In the genomic region with DNA sequence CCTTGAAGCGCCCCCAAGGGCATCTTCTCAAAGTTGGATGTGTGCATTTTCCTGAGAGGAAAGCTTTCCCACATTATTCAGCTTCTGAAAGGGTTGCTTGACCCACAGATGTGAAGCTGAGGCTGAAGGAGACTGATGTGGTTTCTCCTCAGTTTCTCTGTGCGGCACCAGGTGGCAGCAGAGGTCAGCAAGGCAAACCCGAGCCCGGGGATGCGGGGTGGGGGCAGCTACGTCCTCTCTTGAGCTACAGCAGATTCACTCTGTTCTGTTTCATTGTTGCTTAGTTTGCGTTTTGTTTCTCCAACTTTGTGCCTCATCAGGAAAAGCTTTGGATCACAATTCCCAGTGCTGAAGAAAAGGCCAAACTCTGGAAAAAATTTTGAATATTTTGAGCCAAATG, we compare ENCODE assay signal across 8 cellular contexts.
DNase-seq lines count a peak whose midpoint lies in the region; ATAC-seq and TF ChIP-seq lines count a peak whose summit lies in the region.
"Not testable (repeated sequence)": the region's sequence is repeated elsewhere in the genome, so short reads cannot be mapped to it uniquely, and the experiment has no call there.

No MANE protein-coding gene starts in this region.

- H2AFZ ChIP-seq in SK-N-SH (ENCODE audit: low read depth), result not testable (repeated sequence)

- CTCF ChIA-PET in CD8-positive, alpha-beta memory T cell (lab: Charles Lee); SK-N-SH (lab: Yijun Ruan, JAX): not testable (repeated sequence)

- H3K9me2 ChIP-seq in SK-N-SH, result not testable (repeated sequence)

- H3K27me3 ChIP-seq in CD8-positive, alpha-beta memory T cell (ENCODE audit: insufficient read depth, low read length, poor library complexity, severe bottlenecking); SK-N-SH (ENCODE audit: insufficient read depth); suprapubic skin: not testable (repeated sequence)

- not testable (repeated sequence) for H3K4me3 ChIP-seq in CD8-positive, alpha-beta memory T cell (ENCODE audit: low read length); SK-N-SH (ENCODE audit: low read depth in 2 of 2, low read length in 1 of 2); suprapubic skin

- H3K9me3 ChIP-seq in CD8-positive, alpha-beta memory T cell (ENCODE audit: low read length); SK-N-SH; suprapubic skin: not testable (repeated sequence)

- POLR2A ChIA-PET in CD8-positive, alpha-beta memory T cell (lab: Charles Lee); SK-N-SH (lab: Yijun Ruan, JAX): not testable (repeated sequence)

- not testable (repeated sequence) for H3K4me1 ChIP-seq in CD8-positive, alpha-beta memory T cell (ENCODE audit: insufficient read depth, low read length); SK-N-SH (ENCODE audit: control insufficient read depth in 1 of 2, insufficient read depth in 2 of 2, low read depth in 1 of 2, low read length in 1 of 2); suprapubic skin

- H3K4me1 Mint-ChIP-seq in CD8-positive, alpha-beta memory T cell; activated naive CD8-positive, alpha-beta T cell treated with anti-CD3 and anti-CD28 coated beads, Interleukin-2, amount 50 U/mL, for 24 hours; glutamatergic neuron (ENCODE audit: low read depth, unreplicated experiment); naive B cell: not testable (repeated sequence)

- H3K9me3 Mint-ChIP-seq in CD8-positive, alpha-beta memory T cell; activated naive CD8-positive, alpha-beta T cell treated with anti-CD3 and anti-CD28 coated beads, Interleukin-2, amount 50 U/mL, for 24 hours; glutamatergic neuron (ENCODE audit: unreplicated experiment); naive B cell: not testable (repeated sequence)

- not testable (repeated sequence) for H3K79me2 ChIP-seq in SK-N-SH (ENCODE audit: insufficient read depth)

- peak; percentile 33 for TF ChIP-seq CTCF in SK-N-SH (IDR thresholded peaks at IDR 0.05)
- TF ChIP-seq CTCF in glutamatergic neuron (IDR thresholded peaks at IDR 0.05; ENCODE audit: partially characterized antibody, unreplicated experiment), result peak; percentile 26
- peak in 1 of 2 donors; percentile 17 for TF ChIP-seq CTCF in suprapubic skin (IDR thresholded peaks at IDR 0.05)

- ATAC-seq in activated naive CD8-positive, alpha-beta T cell treated with anti-CD3 and anti-CD28 coated beads, Interleukin-2, amount 50 U/mL, for 24 hours; naive B cell (ENCODE audit: low read depth in 2 of 2): not testable (repeated sequence)

- H3K4me2 ChIP-seq in SK-N-SH, result not testable (repeated sequence)

- not testable (repeated sequence) for H3K27me3 Mint-ChIP-seq in CD8-positive, alpha-beta memory T cell; activated naive CD8-positive, alpha-beta T cell treated with anti-CD3 and anti-CD28 coated beads, Interleukin-2, amount 50 U/mL, for 24 hours; glutamatergic neuron (ENCODE audit: unreplicated experiment); naive B cell

- not testable (repeated sequence) for H4K20me1 ChIP-seq in SK-N-SH (ENCODE audit: insufficient read depth)

- H3K27ac ChIP-seq in CD8-positive, alpha-beta memory T cell (ENCODE audit: low read depth, low read length); SK-N-SH (ENCODE audit: low read depth in 2 of 2, low read length in 1 of 2); suprapubic skin: not testable (repeated sequence)

- not testable (repeated sequence) for H3F3A ChIP-seq in SK-N-SH (replicated peaks; ENCODE audit: insufficient read depth)

- peak; percentile 41 for TF ChIP-seq RAD21 in SK-N-SH (IDR thresholded peaks at IDR 0.05; ENCODE audit: low read length)

- TF ChIP-seq EP300 in SK-N-SH (IDR thresholded peaks at IDR 0.05; ENCODE audit: borderline replicate concordance in 1 of 2, low read depth in 1 of 2, low read length in 1 of 2); suprapubic skin (IDR thresholded peaks at IDR 0.05): not testable (repeated sequence)

- DNase-seq in CD8-positive, alpha-beta memory T cell, result peak; percentile 28 to 66 (median 32)
- DNase-seq in SK-N-SH, result not testable (repeated sequence)
- DNase-seq in activated CD8-positive, alpha-beta memory T cell treated with anti-CD3 and anti-CD28 coated beads for 4 hours (ENCODE audit: low read depth in 2 of 2), result peak; percentile 5 to 34
- peak; percentile 70 for DNase-seq in activated naive CD8-positive, alpha-beta T cell treated with anti-CD3 and anti-CD28 coated beads, Interleukin-2, amount 50 U/mL, for 24 hours
- DNase-seq in glutamatergic neuron, result peak; percentile 93
- DNase-seq in naive B cell, result peak; percentile 30
- DNase-seq in stimulated activated CD4-positive, alpha-beta T cell treated with anti-CD3 and anti-CD28 coated beads, Interleukin-1b, Interleukin-23, amount 100 ng/mL, for 24 hours (ENCODE audit: low read depth in 4 of 4, low spot score in 1 of 4), result peak; percentile 12 to 54 (median 41)
- peak; percentile 76 to 91 for DNase-seq in suprapubic skin (ENCODE audit: low spot score in 2 of 2)

- not testable (repeated sequence) for H3K4me3 Mint-ChIP-seq in CD8-positive, alpha-beta memory T cell; activated naive CD8-positive, alpha-beta T cell treated with anti-CD3 and anti-CD28 coated beads, Interleukin-2, amount 50 U/mL, for 24 hours; glutamatergic neuron (ENCODE audit: unreplicated experiment); naive B cell

- not testable (repeated sequence) for H3K9ac ChIP-seq in SK-N-SH

- H3K36me3 ChIP-seq in CD8-positive, alpha-beta memory T cell (ENCODE audit: insufficient read depth, low read length); SK-N-SH (replicated peaks in 1 of 2; ENCODE audit: control insufficient read depth in 1 of 2, insufficient read depth in 2 of 2, low read length in 1 of 2); suprapubic skin: not testable (repeated sequence)

- H3K27ac Mint-ChIP-seq in CD8-positive, alpha-beta memory T cell; activated naive CD8-positive, alpha-beta T cell treated with anti-CD3 and anti-CD28 coated beads, Interleukin-2, amount 50 U/mL, for 24 hours; glutamatergic neuron (ENCODE audit: unreplicated experiment); naive B cell: not testable (repeated sequence)

- 0% methylated on average over 5 of the region's 7 CpGs for WGBS in SK-N-SH (ENCODE audit: low lambda C conversion rate)
- WGBS in suprapubic skin, result no CpG with 5 or more reads among the region's 7 CpGs

- TF ChIP-seq POLR2A in suprapubic skin (IDR thresholded peaks at IDR 0.05), result not testable (repeated sequence)

- H3K36me3 Mint-ChIP-seq in CD8-positive, alpha-beta memory T cell; activated naive CD8-positive, alpha-beta T cell treated with anti-CD3 and anti-CD28 coated beads, Interleukin-2, amount 50 U/mL, for 24 hours (ENCODE audit: low read depth); glutamatergic neuron (ENCODE audit: unreplicated experiment); naive B cell: not testable (repeated sequence)

TF ChIP-seq in SK-N-SH, 30 proteins besides CTCF, POLR2A, EP300 and RAD21:
- peak; percentile 26; the same call in 1 of the 2 replicates for TF ChIP-seq SMC3 (IDR thresholded peaks at IDR 0.05; ENCODE audit: low read depth, low read length)
